Comparison of ENCODE assay signal across 7 cellular contexts in the genomic region with DNA sequence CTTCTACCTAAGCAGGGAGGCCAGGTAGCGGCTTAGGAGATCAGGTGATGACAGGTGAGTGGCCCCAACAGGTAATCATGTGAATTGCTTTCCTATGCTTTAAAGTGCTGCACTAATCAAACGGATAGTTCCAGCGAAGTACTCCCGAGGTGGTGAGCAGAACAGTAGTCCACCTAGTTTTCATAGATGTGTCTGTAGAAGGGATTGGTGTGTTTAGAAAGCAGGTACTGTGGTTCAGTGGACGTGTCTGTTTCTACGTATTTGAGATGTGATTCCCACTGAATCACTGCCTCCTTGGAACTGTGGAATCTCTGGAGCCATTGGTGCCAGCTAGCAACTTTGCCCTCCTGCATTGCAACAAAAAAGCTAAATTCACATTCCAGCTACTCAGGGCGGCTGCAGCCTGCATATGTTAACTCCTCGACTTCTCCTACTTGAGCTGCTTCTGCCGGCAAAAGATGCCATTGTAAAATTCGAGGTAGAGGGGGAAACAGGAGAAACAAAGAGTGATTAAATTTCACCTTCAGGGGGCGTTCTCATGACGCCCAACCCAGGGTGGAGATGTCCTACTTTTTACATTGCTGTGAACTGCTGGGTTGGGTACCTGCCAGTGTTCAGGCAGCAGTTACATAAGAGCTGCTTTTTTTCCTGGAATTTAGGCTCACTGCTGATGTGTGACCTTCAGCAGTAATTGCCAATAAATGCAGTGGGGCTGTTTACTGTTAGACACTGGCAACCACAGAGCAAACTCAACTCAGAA.
DNase-seq lines count a peak whose midpoint lies in the region; ATAC-seq and TF ChIP-seq lines count a peak whose summit lies in the region.

No MANE protein-coding gene starts in this region.

- peak; percentile 43 for TF ChIP-seq CTCF in GM10266 (IDR thresholded peaks at IDR 0.05; ENCODE audit: control insufficient read depth, insufficient read depth, low read depth, missing control alignments)

- no peak overlapping the region for H3K4me3 ChIP-seq in skeletal muscle cell (ENCODE audit: low read depth, low read length)

- intact Hi-C loops in left ventricle myocardium superior (cut with micrococcal nuclease): loop anchor here (10.0 kb wide), 1 partner anchor 104 kb away; no protein-coding TSS in a partner anchor

- peak; percentile 41 for DNase-seq in GM10266 (ENCODE audit: extremely low spot score)
- peak; percentile 80 for DNase-seq in M059J (ENCODE audit: low read depth)
- DNase-seq in amygdala (lab: John Stamatoyannopoulos, UW): peak in 32 of 56 donors; percentile 9 to 69 (median 34)
- peak; percentile 63 for DNase-seq in left ventricle myocardium superior
- peak; percentile 71 for DNase-seq in skeletal muscle cell (ENCODE audit: low read depth)
- no peak for DNase-seq in NCI-H774 (lab: John Stamatoyannopoulos, UW)
- DNase-seq in GDM1 (lab: John Stamatoyannopoulos, UW): no peak

- peak; percentile 73 for ATAC-seq in left ventricle myocardium superior

Comparison
In these comparisons a context has a peak if more than half of its experiments do, and no peak if none do; other contexts are left out.
1. DNase-seq: peak in GM10266 (single experiment), M059J (single experiment), amygdala (32 of 56), left ventricle myocardium superior (single experiment) and skeletal muscle cell (single experiment); none in NCI-H774 (single experiment) and GDM1 (single experiment).